In genomic region chr12:114682920-114683708, GRCh38 we compare ENCODE assay signal across 8 cellular contexts. TPM values are rescaled to one million over a fixed set of nuclear protein-coding genes. Genes with fewer than 3 reads are reported as not detected.
DNase-seq lines count a peak whose midpoint lies in the region; ATAC-seq, FAIRE-seq and TF ChIP-seq lines count a peak whose summit lies in the region.

No MANE protein-coding gene starts in this region.

- in situ Hi-C loops in Panc1 (cut with HindIII; ENCODE audit: low pct_unique_long_range_greater_than_20kb, low sequenced_read_pairs), result no loop called here

- no peaks in the 10 kb centered on the region; the same call in 1 of the 2 replicates for H3K27me3 ChIP-seq in Panc1 (ENCODE audit: control insufficient read depth, insufficient read depth, low read length)

- intact Hi-C loops in Panc1 (cut with micrococcal nuclease; ENCODE audit: unreplicated experiment), result no loop called here

- H3K9me3 ChIP-seq in Panc1 (ENCODE audit: control insufficient read depth, insufficient read depth, low read depth, low read length), result no peaks in the 10 kb centered on the region

- H3K9me3 Mint-ChIP-seq in natural killer cell treated with Interleukin-12 subunit alpha and Interleukin-12 subunit beta and Interleukin-15 and Interleukin-18, amount 100 ng/mL, for 72 hours, result no peaks in the 10 kb centered on the region

- TSS peak; percentile 91 for BruUV-seq in Panc1 (replicated peaks; lab: Mats Ljungman, UMichigan)

- no peak overlapping the region for H3K27ac Mint-ChIP-seq in natural killer cell treated with Interleukin-12 subunit alpha and Interleukin-12 subunit beta and Interleukin-15 and Interleukin-18, amount 100 ng/mL, for 72 hours

- no peaks in the 10 kb centered on the region for H3K36me3 Mint-ChIP-seq in natural killer cell treated with Interleukin-12 subunit alpha and Interleukin-12 subunit beta and Interleukin-15 and Interleukin-18, amount 100 ng/mL, for 72 hours

- ATAC-seq in Panc1 (no peak), HG02798 (IDR thresholded peaks at IDR 0.05; ENCODE audit: poor library complexity, unreplicated experiment) (no peak)
- no peak for ATAC-seq in natural killer cell treated with Interleukin-12 subunit alpha and Interleukin-12 subunit beta and Interleukin-15 and Interleukin-18, amount 100 ng/mL, for 72 hours

- H3K27me3 Mint-ChIP-seq in natural killer cell treated with Interleukin-12 subunit alpha and Interleukin-12 subunit beta and Interleukin-15 and Interleukin-18, amount 100 ng/mL, for 72 hours, result peaks cover 55 to 76% of the 10 kb centered on the region in 2 donors

- FAIRE-seq in RCC 7860 (lab: Jason Lieb, UNC), result no peak

- CTCF ChIA-PET in Panc1 (lab: Charles Lee), result no interaction called here

- peaks cover 13 to 18% of the 10 kb centered on the region in 2 donors for H3K4me1 Mint-ChIP-seq in natural killer cell treated with Interleukin-12 subunit alpha and Interleukin-12 subunit beta and Interleukin-15 and Interleukin-18, amount 100 ng/mL, for 72 hours (ENCODE audit: low read depth in 2 of 2)

- peak overlapping the region; percentile 94 for H3K27ac ChIP-seq in Panc1 (ENCODE audit: low read length)

- H3K4me3 ChIP-seq in Panc1 (ENCODE audit: low read depth in 2 of 2, low read length in 2 of 2), result peak overlapping the region; percentile 69 to 84
- peak overlapping the region; percentile 58 for H3K4me3 ChIP-seq in epithelial cell of esophagus (ENCODE audit: low read length)

- H3K4me3 Mint-ChIP-seq in natural killer cell treated with Interleukin-12 subunit alpha and Interleukin-12 subunit beta and Interleukin-15 and Interleukin-18, amount 100 ng/mL, for 72 hours, result peak overlapping the region; percentile 82

- DNase-seq in ELF-1 (ENCODE audit: low read depth, low spot score) (peak; percentile 55), Panc1 (ENCODE audit: low read depth, low spot score) (no peak), epithelial cell of esophagus (ENCODE audit: low read depth) (peak; percentile 58), RCC 7860 (ENCODE audit: low spot score) (no peak), NCI-H2171 treated with DMSO at 0.1 percent for 48 hours (lab: John Stamatoyannopoulos, UW) (no peak)
- no peak for DNase-seq in natural killer cell treated with Interleukin-12 subunit alpha and Interleukin-12 subunit beta and Interleukin-15 and Interleukin-18, amount 100 ng/mL, for 72 hours (ENCODE audit: low spot score)
- DNase-seq in stimulated activated CD4-positive, alpha-beta T cell treated with anti-CD3 and anti-CD28 coated beads, Interleukin-12 subunit alpha, Interleukin-12 subunit beta, amount 100 ng/mL, for 4 hours, result no peak

- H3K36me3 ChIP-seq in Panc1 (ENCODE audit: control insufficient read depth, insufficient read depth, low read length), result peaks cover 5% of the 10 kb centered on the region; the same call in 1 of the 2 replicates

- H3K4me1 ChIP-seq in Panc1 (ENCODE audit: control insufficient read depth, insufficient read depth, low read length), result 0 out of 2 replicates have a peak, but pooled peaks cover 2% of the 10 kb centered on the region

- TF ChIP-seq CTCF in Panc1 (IDR thresholded peaks at IDR 0.05), result peak; percentile 26; the same call in 1 of the 2 replicates
- no peak for TF ChIP-seq CTCF in epithelial cell of esophagus (IDR thresholded peaks at IDR 0.05; ENCODE audit: insufficient read depth, low read depth, low read length, missing control alignments)

- POLR2A ChIA-PET in Panc1 (lab: Charles Lee), result no interaction called here

RNA-seq across cellular contexts. Expression of gene TBX3, which starts 0.9 kb away (rescaled TPM):
- total RNA-seq in Panc1 (2021; ENCODE audit: unreplicated experiment), result 5.1 TPM
- polyA plus RNA-seq in Panc1 (2012; ENCODE audit: insufficient read length), result 2.5 TPM
- not detected for total RNA-seq in natural killer cell treated with Interleukin-12 subunit alpha and Interleukin-12 subunit beta and Interleukin-15 and Interleukin-18, amount 100 ng/mL, for 72 hours

Comparison
In these comparisons a context has a peak if more than half of its experiments do, and no peak if none do; other contexts are left out.
1. DNase-seq: peak in ELF-1 (single experiment) and epithelial cell of esophagus (single experiment); none in Panc1 (single experiment), natural killer cell treated with Interleukin-12 subunit alpha and Interleukin-12 subunit beta and Interleukin-15 and Interleukin-18, amount 100 ng/mL, for 72 hours (single experiment), RCC 7860 (single experiment), NCI-H2171 treated with DMSO at 0.1 percent for 48 hours (single experiment) and stimulated activated CD4-positive, alpha-beta T cell treated with anti-CD3 and anti-CD28 coated beads, Interleukin-12 subunit alpha, Interleukin-12 subunit beta, amount 100 ng/mL, for 4 hours (single experiment).